ENCODE assay signal across 9 cellular contexts in the genomic region with DNA sequence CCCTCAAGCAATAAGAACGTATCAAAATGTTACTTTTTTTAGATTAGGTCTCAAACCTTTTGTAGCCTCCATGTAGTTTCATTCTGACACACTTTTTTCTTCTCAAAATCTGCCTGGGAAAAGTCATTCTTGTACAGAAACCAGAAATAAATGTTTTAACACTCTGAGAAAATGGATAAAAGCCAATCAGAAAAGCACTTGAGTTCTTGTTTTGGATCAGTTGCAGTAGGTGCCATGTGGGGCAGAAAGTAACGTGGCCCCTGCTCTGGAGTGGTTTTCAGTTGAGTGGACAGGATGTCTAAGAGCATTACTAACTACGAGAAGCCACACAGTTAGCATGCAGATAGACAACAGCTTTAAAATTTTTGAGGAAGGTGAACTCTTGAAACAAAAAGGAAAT. TPM values are rescaled to one million over a fixed set of nuclear protein-coding genes. Genes with fewer than 3 reads are reported as not detected.
A peak's percentile ranks its signal among the peaks of the same experiment; 100 is the strongest.
DNase-seq lines count a peak whose midpoint lies in the region; ATAC-seq and TF ChIP-seq lines count a peak whose summit lies in the region.
"Had no signal": no experiment of that assay in that cellular context is flagged by ENCODE, and none has a peak within 500 bp of the region (broad histone marks: within the 10 kb centered on the region; RNA-seq: fewer than 3 reads in every experiment).

No MANE protein-coding gene starts in this region.

- peak overlapping the region; percentile 90 for H3K27ac Mint-ChIP-seq in activated CD4-positive, alpha-beta T cell treated with anti-CD3 and anti-CD28 coated beads for 36 hours
- H3K27ac Mint-ChIP-seq in T-helper 17 cell, result peak overlapping the region; percentile 98

- ATAC-seq in activated CD4-positive, alpha-beta T cell treated with anti-CD3 and anti-CD28 coated beads for 36 hours, result peak; percentile 79
- ATAC-seq in HG02798 (IDR thresholded peaks at IDR 0.05; ENCODE audit: poor library complexity, unreplicated experiment) (peak; percentile 87), T-helper 17 cell (no peak)
- ATAC-seq: Panc1 had no signal

- H3K27ac ChIP-seq in osteoblast (ENCODE audit: low read depth, low read length), result no peak overlapping the region

- H3K4me1 Mint-ChIP-seq in activated CD4-positive, alpha-beta T cell treated with anti-CD3 and anti-CD28 coated beads for 36 hours, result peaks cover 91% of the 10 kb centered on the region
- peaks cover 71% of the 10 kb centered on the region for H3K4me1 Mint-ChIP-seq in T-helper 17 cell

- no peaks in the 10 kb centered on the region for H3K27me3 ChIP-seq in osteoblast (ENCODE audit: insufficient read depth, low read length)

- H3K4me2 ChIP-seq in osteoblast (ENCODE audit: insufficient read depth, low read length), result no peak overlapping the region

- H3K36me3 Mint-ChIP-seq in activated CD4-positive, alpha-beta T cell treated with anti-CD3 and anti-CD28 coated beads for 36 hours (ENCODE audit: low read depth), result peaks cover 42% of the 10 kb centered on the region
- peaks cover 3% of the 10 kb centered on the region for H3K36me3 Mint-ChIP-seq in T-helper 17 cell (ENCODE audit: low read depth)

- no peaks in the 10 kb centered on the region for H4K20me1 ChIP-seq in osteoblast (ENCODE audit: insufficient read depth, low read length)

- no peaks in the 10 kb centered on the region for H3K27me3 Mint-ChIP-seq in activated CD4-positive, alpha-beta T cell treated with anti-CD3 and anti-CD28 coated beads for 36 hours
- H3K27me3 Mint-ChIP-seq in T-helper 17 cell, result no peaks in the 10 kb centered on the region

- H3K4me1 ChIP-seq in osteoblast (ENCODE audit: insufficient read depth, low read length), result peaks cover 3% of the 10 kb centered on the region

- intact Hi-C loops in activated CD4-positive, alpha-beta T cell treated with anti-CD3 and anti-CD28 coated beads for 36 hours (cut with DNase I, micrococcal nuclease), result loop anchor here (1.0 to 2.0 kb wide), 4 partner anchors 8 to 37 kb away; partner anchors contain the start of gene GPR183 (in 1 of the 2)

- peak; percentile 87 for DNase-seq in activated CD4-positive, alpha-beta T cell treated with anti-CD3 and anti-CD28 coated beads for 36 hours
- DNase-seq in activated CD4-positive, alpha-beta T cell treated with anti-CD3 and anti-CD28 coated beads for 1 hour, result no peak
- no peak for DNase-seq in T-helper 17 cell
- peak; percentile 59 to 61 for DNase-seq in stimulated activated CD4-positive, alpha-beta T cell treated with anti-CD3 and anti-CD28 coated beads, Interleukin-2, amount 100 ng/mL, for 24 hours
- no peak for DNase-seq in osteoblast (ENCODE audit: insufficient read length, low spot score, missing footprints)
- no peak for DNase-seq in AML-193 (lab: John Stamatoyannopoulos, UW)
- DNase-seq in islet precursor cell, result no peak

- no peak for TF ChIP-seq CTCF in osteoblast (IDR thresholded peaks at IDR 0.05; ENCODE audit: extremely low read depth, low read depth, low read length)

- H3K9me3 ChIP-seq in T-helper 17 cell (ENCODE audit: control insufficient read depth, low read length, poor library complexity, severe bottlenecking) (no peaks in the 10 kb centered on the region), osteoblast (ENCODE audit: low read depth, low read length) (no peaks in the 10 kb centered on the region)

- H3K36me3 ChIP-seq in osteoblast (ENCODE audit: insufficient read depth, low read length), result no peaks in the 10 kb centered on the region

- CTCF ChIA-PET in activated CD4-positive, alpha-beta T cell treated with anti-CD3 and anti-CD28 coated beads for 36 hours (lab: Charles Lee), result interaction anchor here (0.8 to 7.7 kb wide), 11 partner anchors 8 to 148 kb away, joined by 3 to 49 read pairs (median 7); partner anchors contain the start of gene GPR183

- H3K4me3 ChIP-seq in osteoblast (ENCODE audit: insufficient read depth, low read length), result no peak overlapping the region

- H2AFZ ChIP-seq in osteoblast (ENCODE audit: low read length), result no peak overlapping the region

- POLR2A ChIA-PET in activated CD4-positive, alpha-beta T cell treated with anti-CD3 and anti-CD28 coated beads for 36 hours (lab: Charles Lee), result interaction anchor here (0.6 to 1.6 kb wide), 9 partner anchors 8 to 137 kb away, joined by 3 to 10 read pairs (median 3); no protein-coding TSS in a partner anchor

- no peaks in the 10 kb centered on the region for H3K9me3 Mint-ChIP-seq in activated CD4-positive, alpha-beta T cell treated with anti-CD3 and anti-CD28 coated beads for 36 hours (ENCODE audit: low read depth)

- H3K79me2 ChIP-seq in osteoblast (ENCODE audit: insufficient read depth, low read length), result no peaks in the 10 kb centered on the region

- H3K4me3 Mint-ChIP-seq in activated CD4-positive, alpha-beta T cell treated with anti-CD3 and anti-CD28 coated beads for 36 hours, result no peak overlapping the region
- peak overlapping the region; percentile 31 for H3K4me3 Mint-ChIP-seq in T-helper 17 cell

RNA-seq across cellular contexts. Expression of gene GPR183, which starts 19.1 kb away (rescaled TPM):
- 10 to 100 TPM; 50.3 to 51.9 TPM for total RNA-seq in activated CD4-positive, alpha-beta T cell treated with anti-CD3 and anti-CD28 coated beads for 36 hours
- 100 to 1,000 TPM; 249 to 322 TPM for total RNA-seq in T-helper 17 cell
- total RNA-seq in osteoblast, result 0.29 and 0.36 TPM in 2 replicates

RNA-seq across cellular contexts. Expression of gene GPR18, which starts 29.9 kb away (rescaled TPM):
- total RNA-seq in activated CD4-positive, alpha-beta T cell treated with anti-CD3 and anti-CD28 coated beads for 36 hours, result 1 to 10 TPM; 6.0 to 9.5 TPM
- total RNA-seq in T-helper 17 cell, result 10 to 100 TPM; 10.1 to 13.6 TPM
- total RNA-seq in osteoblast, result under 0.01 TPM in 1 of 2 replicates, not detected in the other

Comparison
In these comparisons a context has a peak if more than half of its experiments do, and no peak if none do; other contexts are left out.
1. DNase-seq: peak in activated CD4-positive, alpha-beta T cell treated with anti-CD3 and anti-CD28 coated beads for 36 hours (single experiment) and stimulated activated CD4-positive, alpha-beta T cell treated with anti-CD3 and anti-CD28 coated beads, Interleukin-2, amount 100 ng/mL, for 24 hours (2 of 2); none in activated CD4-positive, alpha-beta T cell treated with anti-CD3 and anti-CD28 coated beads for 1 hour (single experiment), T-helper 17 cell (0 of 3), osteoblast (single experiment), AML-193 (0 of 2) and islet precursor cell (single experiment).
2. RNA of gene GPR183, which starts 19.1 kb away (total RNA-seq): 249 to 322 TPM in T-helper 17 cell and 50.3 to 51.9 TPM in activated CD4-positive, alpha-beta T cell treated with anti-CD3 and anti-CD28 coated beads for 36 hours; 0.29 to 0.36 TPM in osteoblast; every median in the first group is over 10 times any median in the second.